ENCODE assay signal across 8 cellular contexts in genomic region chr3:51799879-51800757, GRCh38. TPM values are rescaled to one million over a fixed set of nuclear protein-coding genes. Genes with fewer than 3 reads are reported as not detected.
DNase-seq lines count a peak whose midpoint lies in the region; ATAC-seq and TF ChIP-seq lines count a peak whose summit lies in the region.

No MANE protein-coding gene starts in this region.

- H3K9me3 Mint-ChIP-seq in chondrocyte (ENCODE audit: low read depth) = no peaks in the 10 kb centered on the region

- no peaks in the 10 kb centered on the region for H4K20me1 ChIP-seq in OCI-LY7 (ENCODE audit: insufficient read depth, low read length)

- H3K9me2 ChIP-seq in OCI-LY7 (ENCODE audit: insufficient read depth, low read length) = no peaks in the 10 kb centered on the region

- peaks cover 49% of the 10 kb centered on the region for H3K27me3 Mint-ChIP-seq in chondrocyte (ENCODE audit: low read depth)

- no peak for TF ChIP-seq CTCF in HEK293 (tag by site-specific recombination; IDR thresholded peaks at IDR 0.05)
- TF ChIP-seq CTCF in OCI-LY7 (conservative IDR thresholded peaks at IDR 0.05; ENCODE audit: low read length) = peak; percentile 97
- TF ChIP-seq CTCF in chondrocyte (IDR thresholded peaks at IDR 0.05) = peak; percentile 93
- peak; percentile 82 for TF ChIP-seq CTCF in lower lobe of right lung (IDR thresholded peaks at IDR 0.05)
- TF ChIP-seq CTCF in vagina (IDR thresholded peaks at IDR 0.05) = peak; percentile 43 to 63 (median 61)

- no peak overlapping the region for H2AFZ ChIP-seq in OCI-LY7 (ENCODE audit: low read length)

- no peaks in the 10 kb centered on the region for H3K9me3 ChIP-seq in HEK293 (ENCODE audit: control insufficient read depth, insufficient read depth, low read depth, low read length)
- H3K9me3 ChIP-seq in OCI-LY7 (ENCODE audit: low read length) = no peaks in the 10 kb centered on the region
- H3K9me3 ChIP-seq in lower lobe of right lung = no peaks in the 10 kb centered on the region
- H3K9me3 ChIP-seq in vagina = no peaks in the 10 kb centered on the region

- POLR2A ChIA-PET in HEK293 (lab: Yijun Ruan, JAX) = no interaction called here
- POLR2A ChIA-PET in OCI-LY7 (lab: Charles Lee) = interaction anchor here (0.6 to 1.2 kb wide), 3 partner anchors 218 to 971 kb away, joined by 3 to 4 read pairs (median 3); partner anchors contain the start of gene NEK4

- H3K4me1 ChIP-seq in HEK293 (ENCODE audit: control insufficient read depth, insufficient read depth, low read length) (no peaks in the 10 kb centered on the region), OCI-LY7 (ENCODE audit: insufficient read depth, low read length, poor library complexity, severe bottlenecking) (no peaks in the 10 kb centered on the region), lower lobe of right lung (no peaks in the 10 kb centered on the region), vagina (no peaks in the 10 kb centered on the region)

- TF ChIP-seq POLR2A in vagina (IDR thresholded peaks at IDR 0.05) = no peak

- H3K27me3 ChIP-seq in lower lobe of right lung (ENCODE audit: low read depth) (peaks cover 11% of the 10 kb centered on the region), vagina (no peaks in the 10 kb centered on the region)

- no TSS peak for BruUV-seq in OCI-LY7 (replicated peaks; lab: Mats Ljungman, UMichigan)

- no peak overlapping the region for H3K4me2 ChIP-seq in OCI-LY7 (ENCODE audit: low read length)

- H3K79me2 ChIP-seq in OCI-LY7 (ENCODE audit: insufficient read depth, low read depth, low read length) = no peaks in the 10 kb centered on the region

- no peak overlapping the region for H3K4me3 Mint-ChIP-seq in chondrocyte (ENCODE audit: unreplicated experiment)

- H3K36me3 Mint-ChIP-seq in chondrocyte (ENCODE audit: low read depth) = no peaks in the 10 kb centered on the region

- H3K36me3 ChIP-seq in HEK293 (ENCODE audit: control insufficient read depth in 2 of 2, insufficient read depth in 1 of 2, low read length in 2 of 2) (no peaks in the 10 kb centered on the region), OCI-LY7 (ENCODE audit: insufficient read depth, low read length) (no peaks in the 10 kb centered on the region), lower lobe of right lung (no peaks in the 10 kb centered on the region), vagina (no peaks in the 10 kb centered on the region)

- peak; percentile 52 to 68 for ATAC-seq in lower lobe of right lung
- no peak for ATAC-seq in HG03521 (IDR thresholded peaks at IDR 0.05; ENCODE audit: unreplicated experiment)

- CTCF ChIA-PET in HEK293 (lab: Yijun Ruan, JAX) (interaction anchor here (0.5 to 2.7 kb wide), 19 partner anchors 10 to 772 kb away, joined by 3 to 9 read pairs (median 3); no protein-coding TSS in a partner anchor), OCI-LY7 (lab: Charles Lee; ENCODE audit: unreplicated experiment) (interaction anchor here (1.0 kb wide), 1 partner anchor 12 kb away, joined by 3 read pairs; no protein-coding TSS in a partner anchor)

- H3K27ac ChIP-seq in HEK293 (ENCODE audit: extremely low read depth, low read depth, low read length) = no peak overlapping the region
- no peak overlapping the region for H3K27ac ChIP-seq in OCI-LY7 (ENCODE audit: low read depth, low read length, poor library complexity, severe bottlenecking)
- no peak overlapping the region for H3K27ac ChIP-seq in lower lobe of right lung
- no peak overlapping the region for H3K27ac ChIP-seq in vagina

- intact Hi-C loops in OCI-LY7 (cut with micrococcal nuclease; ENCODE audit: unreplicated experiment) = loop anchor here (1.0 to 2.0 kb wide), 2 partner anchors 81 to 297 kb away; no protein-coding TSS in a partner anchor
- intact Hi-C loops in lower lobe of right lung (cut with DNase I) = no loop called here
- intact Hi-C loops in vagina (cut with DNase I) = no loop called here

- no peak overlapping the region for H3K4me3 ChIP-seq in HEK293 (ENCODE audit: low read depth, low read length)
- H3K4me3 ChIP-seq in OCI-LY7 (ENCODE audit: low read depth, low read length, poor library complexity, severe bottlenecking) = no peak overlapping the region
- H3K4me3 ChIP-seq in lower lobe of right lung = no peak overlapping the region
- no peak overlapping the region for H3K4me3 ChIP-seq in vagina

- peaks cover 3% of the 10 kb centered on the region for H3K4me1 Mint-ChIP-seq in chondrocyte (ENCODE audit: low read depth)

- no peak overlapping the region for H3K27ac Mint-ChIP-seq in chondrocyte (ENCODE audit: unreplicated experiment)

- peak; percentile 3 for DNase-seq in DMS153 treated with DMSO at 0.1 percent for 48 hours (lab: John Stamatoyannopoulos, UW; ENCODE audit: unreplicated experiment)
- no peak for DNase-seq in DMS153 (lab: John Stamatoyannopoulos, UW)
- peak; percentile 62 for DNase-seq in OCI-LY7 (ENCODE audit: low spot score)
- DNase-seq in chondrocyte (ENCODE audit: low spot score) = no peak
- DNase-seq in lower lobe of right lung = no peak
- DNase-seq in vagina (ENCODE audit: extremely low spot score in 2 of 2) = no peak

TF ChIP-seq in HEK293, 187 proteins besides CTCF, POLR2A, EP300 and RAD21:
- TF ChIP-seq ZNF555 (tag by site-specific recombination; conservative IDR thresholded peaks at IDR 0.05) = no peak
- TF ChIP-seq ZNF654 (tag by site-specific recombination; IDR thresholded peaks at IDR 0.05; ENCODE audit: low read depth) = peak; percentile 57
- peak; percentile 32; the same call in 1 of the 2 replicates for TF ChIP-seq ZNF184 (tag by site-specific recombination; IDR thresholded peaks at IDR 0.05)

RNA-seq across cellular contexts. Expression of gene IQCF6, which starts 21.1 kb away (rescaled TPM):
- total RNA-seq in OCI-LY7 (2014; rRNA removed; shearing (Covaris generic)) = not detected in 2 replicates
- not detected in 2 replicates for total RNA-seq in OCI-LY7 (2022)
- not detected in 3 replicates for total RNA-seq in chondrocyte
- not detected for total RNA-seq in lower lobe of right lung
- not detected for total RNA-seq in vagina

Comparison
In these comparisons a context has a peak if more than half of its experiments do, and no peak if none do; other contexts are left out.
1. DNase-seq: peak in DMS153 treated with DMSO at 0.1 percent for 48 hours (single experiment) and OCI-LY7 (single experiment); none in DMS153 (single experiment), chondrocyte (single experiment), lower lobe of right lung (single experiment) and vagina (0 of 2).